9 cellular contexts compared by ENCODE assay signal in the genomic region with DNA sequence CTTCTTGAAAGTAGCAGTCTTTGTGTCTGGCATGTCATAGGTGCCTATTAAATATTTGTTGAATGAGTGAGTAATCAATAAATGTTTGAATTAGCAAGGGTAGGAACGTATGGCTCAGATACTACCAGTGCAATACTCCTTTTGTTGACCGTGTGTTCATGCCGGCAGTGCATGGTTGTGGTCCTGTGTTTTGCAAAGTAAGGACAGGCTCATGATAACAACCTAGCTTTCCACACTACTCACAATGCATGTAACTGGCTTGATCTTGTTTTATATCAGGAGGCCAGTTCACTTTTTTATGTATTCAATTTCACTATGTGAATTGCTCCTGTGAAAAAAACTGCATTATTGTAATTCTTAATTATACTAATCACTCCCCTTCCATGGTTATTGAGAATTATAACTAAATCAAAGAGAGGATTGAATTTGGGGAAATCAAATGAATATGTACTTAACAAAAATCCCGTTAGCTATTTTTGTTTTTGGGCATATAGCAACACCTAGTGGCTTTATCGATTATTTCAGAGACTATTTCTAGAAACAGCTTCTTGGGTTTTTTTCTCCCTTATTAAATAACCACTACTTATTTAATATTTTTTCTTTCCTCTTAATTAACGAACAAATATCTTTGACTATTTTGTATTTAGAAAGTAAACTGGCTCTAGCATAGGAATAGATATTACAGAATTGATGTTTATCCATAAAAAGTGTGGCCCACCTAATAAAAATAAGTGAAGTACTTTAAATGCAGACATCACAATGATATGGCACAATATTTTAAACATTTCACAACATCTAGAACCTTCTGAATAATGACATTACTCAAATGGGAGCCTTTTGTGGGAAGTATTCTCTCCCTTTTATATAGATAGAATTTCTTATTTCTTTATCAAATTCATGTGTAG.
DNase-seq lines count a peak whose midpoint lies in the region; ATAC-seq and TF ChIP-seq lines count a peak whose summit lies in the region.
"Had no signal": no experiment of that assay in that cellular context is flagged by ENCODE, and none has a peak within 500 bp of the region (broad histone marks: within the 10 kb centered on the region; RNA-seq: fewer than 3 reads in every experiment).

No MANE protein-coding gene starts in this region.

- ATAC-seq in WTC11, result no peak
- ATAC-seq in HG03342 (IDR thresholded peaks at IDR 0.05; ENCODE audit: unreplicated experiment), result no peak

- CTCF ChIA-PET in WTC11 (lab: Charles Lee), result interaction anchor here (0.6 to 4.0 kb wide), 21 partner anchors 9 to 312 kb away, joined by 3 to 66 read pairs (median 4); no protein-coding TSS in a partner anchor

- H3K4me1 Mint-ChIP-seq in WTC11, result peaks cover 12% of the 10 kb centered on the region

- H3K4me3 ChIP-seq in HFF-Myc (replicated peaks; ENCODE audit: low read depth, low read length), result no peak overlapping the region
- H3K4me3 ChIP-seq: HAP-1 had no signal

- peak; percentile 21 for TF ChIP-seq CTCF in HFF-Myc (IDR thresholded peaks at IDR 0.05; ENCODE audit: low read depth, low read length, missing control alignments)
- TF ChIP-seq CTCF in WTC11 (IDR thresholded peaks at IDR 0.05), result peak; percentile 30; the same call in 1 of the 2 replicates

- H3K36me3 Mint-ChIP-seq in WTC11, result no peaks in the 10 kb centered on the region

- DNase-seq in AG20443 (ENCODE audit: low spot score), result peak; percentile 21
- DNase-seq in HFF-Myc (ENCODE audit: extremely low read depth, low read depth), result no peak
- DNase-seq in WTC11 (ENCODE audit: low spot score), result no peak
- DNase-seq in kidney glomerular epithelial cell (lab: John Stamatoyannopoulos, UW), result peak; percentile 2
- DNase-seq in cortex of kidney (lab: John Stamatoyannopoulos, UW), result no peak
- no peak for DNase-seq in NCI-H345 treated with DMSO at 0.1 percent for 48 hours (lab: John Stamatoyannopoulos, UW; ENCODE audit: unreplicated experiment)
- DNase-seq in activated effector memory CD4-positive, alpha-beta T cell treated with Interleukin-2 at 50 U/mL for 16 hours, result no peak

- H3K27me3 Mint-ChIP-seq in WTC11 (ENCODE audit: low read depth), result no peaks in the 10 kb centered on the region

- no peak overlapping the region for H3K27ac Mint-ChIP-seq in WTC11

- no peaks in the 10 kb centered on the region for H3K9me3 Mint-ChIP-seq in WTC11

- POLR2A ChIA-PET in WTC11 (lab: Charles Lee), result no interaction called here

- H3K4me3 Mint-ChIP-seq in WTC11, result no peak overlapping the region

TF ChIP-seq in WTC11, 78 proteins besides CTCF, POLR2A, EP300 and RAD21:
- TF ChIP-seq, protein P1, sequence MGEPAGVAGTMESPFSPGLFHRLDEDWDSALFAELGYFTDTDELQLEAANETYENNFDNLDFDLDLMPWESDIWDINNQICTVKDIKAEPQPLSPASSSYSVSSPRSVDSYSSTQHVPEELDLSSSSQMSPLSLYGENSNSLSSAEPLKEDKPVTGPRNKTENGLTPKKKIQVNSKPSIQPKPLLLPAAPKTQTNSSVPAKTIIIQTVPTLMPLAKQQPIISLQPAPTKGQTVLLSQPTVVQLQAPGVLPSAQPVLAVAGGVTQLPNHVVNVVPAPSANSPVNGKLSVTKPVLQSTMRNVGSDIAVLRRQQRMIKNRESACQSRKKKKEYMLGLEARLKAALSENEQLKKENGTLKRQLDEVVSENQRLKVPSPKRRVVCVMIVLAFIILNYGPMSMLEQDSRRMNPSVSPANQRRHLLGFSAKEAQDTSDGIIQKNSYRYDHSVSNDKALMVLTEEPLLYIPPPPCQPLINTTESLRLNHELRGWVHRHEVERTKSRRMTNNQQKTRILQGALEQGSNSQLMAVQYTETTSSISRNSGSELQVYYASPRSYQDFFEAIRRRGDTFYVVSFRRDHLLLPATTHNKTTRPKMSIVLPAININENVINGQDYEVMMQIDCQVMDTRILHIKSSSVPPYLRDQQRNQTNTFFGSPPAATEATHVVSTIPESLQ (CRISPR knock-in tag; IDR thresholded peaks at IDR 0.05), result no peak
- TF ChIP-seq, protein P2, sequence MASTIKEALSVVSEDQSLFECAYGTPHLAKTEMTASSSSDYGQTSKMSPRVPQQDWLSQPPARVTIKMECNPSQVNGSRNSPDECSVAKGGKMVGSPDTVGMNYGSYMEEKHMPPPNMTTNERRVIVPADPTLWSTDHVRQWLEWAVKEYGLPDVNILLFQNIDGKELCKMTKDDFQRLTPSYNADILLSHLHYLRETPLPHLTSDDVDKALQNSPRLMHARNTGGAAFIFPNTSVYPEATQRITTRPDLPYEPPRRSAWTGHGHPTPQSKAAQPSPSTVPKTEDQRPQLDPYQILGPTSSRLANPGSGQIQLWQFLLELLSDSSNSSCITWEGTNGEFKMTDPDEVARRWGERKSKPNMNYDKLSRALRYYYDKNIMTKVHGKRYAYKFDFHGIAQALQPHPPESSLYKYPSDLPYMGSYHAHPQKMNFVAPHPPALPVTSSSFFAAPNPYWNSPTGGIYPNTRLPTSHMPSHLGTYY (CRISPR knock-in tag; IDR thresholded peaks at IDR 0.05), result no peak
- TF ChIP-seq ZNF671 (CRISPR knock-in tag; IDR thresholded peaks at IDR 0.05) (no peak), GTF2I (CRISPR knock-in tag; conservative IDR thresholded peaks at IDR 0.05) (no peak), ETV6 (CRISPR knock-in tag; IDR thresholded peaks at IDR 0.05) (no peak), TEAD4 (CRISPR knock-in tag; IDR thresholded peaks at IDR 0.05) (no peak), NFYB (CRISPR knock-in tag; conservative IDR thresholded peaks at IDR 0.05; ENCODE audit: low read depth) (no peak), ATF1 (CRISPR knock-in tag; IDR thresholded peaks at IDR 0.05) (no peak), GRHL2 (CRISPR knock-in tag; IDR thresholded peaks at IDR 0.05; ENCODE audit: insufficient replicate concordance, severe bottlenecking) (no peak), ZNF219 (CRISPR knock-in tag; IDR thresholded peaks at IDR 0.05; ENCODE audit: borderline replicate concordance) (no peak)
- TF ChIP-seq, protein P3, sequence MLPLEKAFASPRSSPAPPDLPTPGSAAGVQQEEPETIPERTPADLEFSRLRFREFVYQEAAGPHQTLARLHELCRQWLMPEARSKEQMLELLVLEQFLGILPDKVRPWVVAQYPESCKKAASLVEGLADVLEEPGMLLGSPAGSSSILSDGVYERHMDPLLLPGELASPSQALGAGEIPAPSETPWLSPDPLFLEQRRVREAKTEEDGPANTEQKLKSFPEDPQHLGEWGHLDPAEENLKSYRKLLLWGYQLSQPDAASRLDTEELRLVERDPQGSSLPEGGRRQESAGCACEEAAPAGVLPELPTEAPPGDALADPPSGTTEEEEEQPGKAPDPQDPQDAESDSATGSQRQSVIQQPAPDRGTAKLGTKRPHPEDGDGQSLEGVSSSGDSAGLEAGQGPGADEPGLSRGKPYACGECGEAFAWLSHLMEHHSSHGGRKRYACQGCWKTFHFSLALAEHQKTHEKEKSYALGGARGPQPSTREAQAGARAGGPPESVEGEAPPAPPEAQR (CRISPR knock-in tag; IDR thresholded peaks at IDR 0.05), result no peak
- TF ChIP-seq, protein P4, sequence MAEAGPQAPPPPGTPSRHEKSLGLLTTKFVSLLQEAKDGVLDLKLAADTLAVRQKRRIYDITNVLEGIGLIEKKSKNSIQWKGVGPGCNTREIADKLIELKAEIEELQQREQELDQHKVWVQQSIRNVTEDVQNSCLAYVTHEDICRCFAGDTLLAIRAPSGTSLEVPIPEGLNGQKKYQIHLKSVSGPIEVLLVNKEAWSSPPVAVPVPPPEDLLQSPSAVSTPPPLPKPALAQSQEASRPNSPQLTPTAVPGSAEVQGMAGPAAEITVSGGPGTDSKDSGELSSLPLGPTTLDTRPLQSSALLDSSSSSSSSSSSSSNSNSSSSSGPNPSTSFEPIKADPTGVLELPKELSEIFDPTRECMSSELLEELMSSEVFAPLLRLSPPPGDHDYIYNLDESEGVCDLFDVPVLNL (CRISPR knock-in tag; IDR thresholded peaks at IDR 0.05; ENCODE audit: borderline replicate concordance, low read depth), result no peak
- TF ChIP-seq, protein P5, sequence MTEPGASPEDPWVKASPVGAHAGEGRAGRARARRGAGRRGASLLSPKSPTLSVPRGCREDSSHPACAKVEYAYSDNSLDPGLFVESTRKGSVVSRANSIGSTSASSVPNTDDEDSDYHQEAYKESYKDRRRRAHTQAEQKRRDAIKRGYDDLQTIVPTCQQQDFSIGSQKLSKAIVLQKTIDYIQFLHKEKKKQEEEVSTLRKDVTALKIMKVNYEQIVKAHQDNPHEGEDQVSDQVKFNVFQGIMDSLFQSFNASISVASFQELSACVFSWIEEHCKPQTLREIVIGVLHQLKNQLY (CRISPR knock-in tag; IDR thresholded peaks at IDR 0.05), result no peak
- TF ChIP-seq, protein P6, sequence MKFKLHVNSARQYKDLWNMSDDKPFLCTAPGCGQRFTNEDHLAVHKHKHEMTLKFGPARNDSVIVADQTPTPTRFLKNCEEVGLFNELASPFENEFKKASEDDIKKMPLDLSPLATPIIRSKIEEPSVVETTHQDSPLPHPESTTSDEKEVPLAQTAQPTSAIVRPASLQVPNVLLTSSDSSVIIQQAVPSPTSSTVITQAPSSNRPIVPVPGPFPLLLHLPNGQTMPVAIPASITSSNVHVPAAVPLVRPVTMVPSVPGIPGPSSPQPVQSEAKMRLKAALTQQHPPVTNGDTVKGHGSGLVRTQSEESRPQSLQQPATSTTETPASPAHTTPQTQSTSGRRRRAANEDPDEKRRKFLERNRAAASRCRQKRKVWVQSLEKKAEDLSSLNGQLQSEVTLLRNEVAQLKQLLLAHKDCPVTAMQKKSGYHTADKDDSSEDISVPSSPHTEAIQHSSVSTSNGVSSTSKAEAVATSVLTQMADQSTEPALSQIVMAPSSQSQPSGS (CRISPR knock-in tag; IDR thresholded peaks at IDR 0.05; ENCODE audit: borderline replicate concordance, low read depth), result no peak
- TF ChIP-seq, protein P7, sequence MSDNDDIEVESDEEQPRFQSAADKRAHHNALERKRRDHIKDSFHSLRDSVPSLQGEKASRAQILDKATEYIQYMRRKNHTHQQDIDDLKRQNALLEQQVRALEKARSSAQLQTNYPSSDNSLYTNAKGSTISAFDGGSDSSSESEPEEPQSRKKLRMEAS (CRISPR knock-in tag; IDR thresholded peaks at IDR 0.05), result no peak

Comparison
In these comparisons a context has a peak if more than half of its experiments do, and no peak if none do; other contexts are left out.
1. DNase-seq: peak in AG20443 (single experiment) and kidney glomerular epithelial cell (single experiment); none in HFF-Myc (single experiment), WTC11 (single experiment), cortex of kidney (single experiment), NCI-H345 treated with DMSO at 0.1 percent for 48 hours (single experiment) and activated effector memory CD4-positive, alpha-beta T cell treated with Interleukin-2 at 50 U/mL for 16 hours (single experiment).